ENCODE assay signal across 27 cellular contexts in genomic region chr17:69744512-69745098, GRCh38.
"Had no signal": no experiment of that assay in that cellular context is flagged by ENCODE, and none has a peak within 500 bp of the region (broad histone marks: within the 10 kb centered on the region; RNA-seq: fewer than 3 reads in every experiment).

No MANE protein-coding gene starts in this region.

- H3K36me3 ChIP-seq: colonic mucosa, heart right ventricle, lower lobe of right lung, ovary, spleen, thoracic aorta had no signal

- H3K27ac ChIP-seq: colonic mucosa, epithelial cell of prostate, foreskin keratinocyte, heart right ventricle, lower lobe of right lung, ovary, psoas muscle, skin epidermis, spleen, thoracic aorta had no signal

- H3K27me3 Mint-ChIP-seq: dendritic cell treated with granulocyte-macrophage colony-stimulating factor and Interleukin-4, amounts not matched to agents 40 ng/mL and 50 ng/mL, for 4 days had no signal

- H3K4me1 Mint-ChIP-seq: endodermal cell; natural killer cell; stimulated activated memory B cell treated with anti-CD40 and anti-IgM and Interleukin-4, amounts not matched to agents 10 μg/mL and 1 μg/mL and 100 μg/mL, for 72 hours had no signal

- FAIRE-seq: keratinocyte had no signal

- DNase-seq: colonic mucosa; effector CD8-positive, alpha-beta T cell; endodermal cell; foreskin keratinocyte; glutamatergic neuron; heart right ventricle; hippocampal formation; left ventricle myocardium superior; lower lobe of right lung; natural killer cell; occipital lobe; posterior cingulate gyrus; psoas muscle; right cardiac atrium; spleen; stimulated activated CD4-positive, alpha-beta T cell treated with anti-CD3 and anti-CD28 coated beads, Interleukin-4, amount 100 ng/mL, for 4 hours; stimulated activated naive CD8-positive, alpha-beta T cell treated with anti-CD3 and anti-CD28 coated beads, Interleukin-15, Interleukin-2, amounts not matched to agents 100 U/mL and 50 U/mL, for 24 hours; substantia nigra; trophoblast cell had no signal

- H3K9me3 ChIP-seq: colonic mucosa, lower lobe of right lung, ovary, psoas muscle, thoracic aorta had no signal

- H3K4me3 ChIP-seq: colonic mucosa, heart right ventricle, lower lobe of right lung, ovary, psoas muscle, skin epidermis, spleen, thoracic aorta had no signal

- H3K27ac Mint-ChIP-seq: dendritic cell treated with granulocyte-macrophage colony-stimulating factor and Interleukin-4, amounts not matched to agents 40 ng/mL and 50 ng/mL, for 4 days; endodermal cell; natural killer cell; stimulated activated memory B cell treated with anti-CD40 and anti-IgM and Interleukin-4, amounts not matched to agents 10 μg/mL and 1 μg/mL and 100 μg/mL, for 72 hours had no signal

- H3K4me3 Mint-ChIP-seq: dendritic cell treated with granulocyte-macrophage colony-stimulating factor and Interleukin-4, amounts not matched to agents 40 ng/mL and 50 ng/mL, for 4 days; endodermal cell; natural killer cell; stimulated activated memory B cell treated with anti-CD40 and anti-IgM and Interleukin-4, amounts not matched to agents 10 μg/mL and 1 μg/mL and 100 μg/mL, for 72 hours had no signal

- H3K27me3 ChIP-seq: colonic mucosa, foreskin keratinocyte, heart right ventricle, spleen had no signal

- H3K4me1 ChIP-seq: colonic mucosa, foreskin keratinocyte, heart right ventricle, lower lobe of right lung, psoas muscle, spleen had no signal

- ATAC-seq: esophagus mucosa; foreskin keratinocyte; heart right ventricle; left ventricle myocardium superior; natural killer cell; psoas muscle; right cardiac atrium; stimulated activated memory B cell treated with anti-CD40 and anti-IgM and Interleukin-4, amounts not matched to agents 10 μg/mL and 1 μg/mL and 100 μg/mL, for 72 hours; stimulated activated naive CD8-positive, alpha-beta T cell treated with anti-CD3 and anti-CD28 coated beads, Interleukin-15, Interleukin-2, amounts not matched to agents 100 U/mL and 50 U/mL, for 24 hours had no signal

- H3K36me3 Mint-ChIP-seq: natural killer cell; stimulated activated memory B cell treated with anti-CD40 and anti-IgM and Interleukin-4, amounts not matched to agents 10 μg/mL and 1 μg/mL and 100 μg/mL, for 72 hours had no signal
